Comparison of ENCODE assay signal across 22 cellular contexts in the genomic region with DNA sequence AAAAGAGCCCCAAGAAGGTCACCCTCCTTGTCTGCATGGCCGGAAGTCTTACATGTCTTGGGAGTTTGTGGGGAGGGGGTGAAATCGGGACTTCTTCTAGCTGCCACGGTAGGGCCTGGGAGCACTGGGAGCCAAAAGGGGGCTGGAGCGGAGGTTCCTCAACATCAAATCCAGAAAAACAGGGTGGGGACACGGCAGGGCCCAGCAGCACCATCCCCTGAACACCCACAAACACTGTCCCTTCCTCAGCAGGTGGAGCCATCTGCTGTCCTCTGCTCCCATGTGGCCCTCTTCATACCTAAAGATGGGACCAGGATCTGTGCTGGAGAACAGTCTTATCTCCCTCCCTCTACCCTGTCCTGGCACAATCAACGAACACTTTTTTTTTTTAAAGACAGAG. TPM values are rescaled to one million over a fixed set of nuclear protein-coding genes. Genes with fewer than 3 reads are reported as not detected.
DNase-seq lines count a peak whose midpoint lies in the region; ATAC-seq, FAIRE-seq and TF ChIP-seq lines count a peak whose summit lies in the region.
"Had no signal": no experiment of that assay in that cellular context is flagged by ENCODE, and none has a peak within 500 bp of the region (broad histone marks: within the 10 kb centered on the region; RNA-seq: fewer than 3 reads in every experiment).

No MANE protein-coding gene starts in this region.

- no peak overlapping the region for H3K27ac Mint-ChIP-seq in activated CD8-positive, alpha-beta memory T cell treated with anti-CD3 and anti-CD28 coated beads, Interleukin-2, amount 10 ng/mL, durations not matched to agents 7 days and 5 days
- H3K27ac Mint-ChIP-seq: brain had no signal

- TF ChIP-seq CTCF in HCT116 (IDR thresholded peaks at IDR 0.05 in 2 of 3, conservative IDR thresholded peaks at IDR 0.05 in 1 of 3; ENCODE audit: borderline replicate concordance in 1 of 3, insufficient read depth in 1 of 3, low read depth in 2 of 3, low read length in 2 of 3) (no peak), K562 (IDR thresholded peaks at IDR 0.05 in 2 of 3, conservative IDR thresholded peaks at IDR 0.05 in 1 of 3; ENCODE audit: insufficient read depth in 2 of 3, low read depth in 1 of 3, low read length in 3 of 3) (0 out of 6 replicates have a peak, but pooled peaks of 2 of the 3 experiments have one; percentile 2 to 13)

- H2AFZ ChIP-seq in HCT116 (ENCODE audit: low read depth, low read length, poor library complexity, severe bottlenecking): no peak overlapping the region
- no peak overlapping the region for H2AFZ ChIP-seq in K562 (ENCODE audit: low read depth, low read length)

- H3K4me1 ChIP-seq in HCT116 (ENCODE audit: control insufficient read depth in 1 of 2, insufficient read depth in 2 of 2, low read length in 2 of 2) (peaks cover 0 to 9% of the 10 kb centered on the region in 2 experiments; a peak in 1 of 4 replicates), K562 (replicated peaks in 1 of 2; ENCODE audit: control insufficient read depth in 2 of 2, insufficient read depth in 2 of 2, low read length in 2 of 2) (peaks cover 0 to 60% of the 10 kb centered on the region in 2 experiments; a peak in 2 of 5 replicates), small intestine (ENCODE audit: control insufficient read depth in 2 of 2, insufficient read depth in 1 of 2, low read depth in 1 of 2, low read length in 1 of 2) (peaks cover 0 to 10% of the 10 kb centered on the region in 2 donors)

- no peak overlapping the region for H3K4me3 Mint-ChIP-seq in activated CD8-positive, alpha-beta memory T cell treated with anti-CD3 and anti-CD28 coated beads, Interleukin-2, amount 10 ng/mL, durations not matched to agents 7 days and 5 days
- H3K4me3 Mint-ChIP-seq: brain had no signal

- RAD21 ChIA-PET in HCT116 (lab: Charles Lee; ENCODE audit: low non-redundant PET in 1 of 2, low total read pairs in 2 of 2, uncharacterized antibody in 2 of 2, unreplicated experiment in 2 of 2): no interaction called here

- in situ Hi-C loops in K562 (cut with MboI): no loop called here

- CTCF ChIA-PET in activated CD8-positive, alpha-beta memory T cell treated with anti-CD3 and anti-CD28 coated beads, Interleukin-2, amount 10 ng/mL, durations not matched to agents 7 days and 5 days (lab: Charles Lee): no interaction called here
- CTCF ChIA-PET in HCT116 (lab: Charles Lee): no interaction called here
- CTCF ChIA-PET in K562 (lab: Yijun Ruan, JAX; ENCODE audit: low intra/inter-chr PET ratio): no interaction called here

- H3K9me3 ChIP-seq in HCT116 (ENCODE audit: control insufficient read depth in 1 of 2, insufficient read depth in 1 of 2, low read depth in 1 of 2, low read length in 2 of 2): no peaks in the 10 kb centered on the region
- no peaks in the 10 kb centered on the region for H3K9me3 ChIP-seq in K562 (replicated peaks; ENCODE audit: control insufficient read depth, insufficient read depth, low read depth, low read length)
- H3K9me3 ChIP-seq in small intestine (ENCODE audit: control insufficient read depth, low read depth): no peaks in the 10 kb centered on the region

- H3K4me3 ChIP-seq in HCT116 (replicated peaks in 1 of 2; ENCODE audit: low read depth in 1 of 2, low read length in 2 of 2) (no peak overlapping the region), K562 (no peak overlapping the region), small intestine (ENCODE audit: low read depth in 1 of 2, low read length in 2 of 2) (no peak overlapping the region)

- intact Hi-C loops in HCT116 (cut with micrococcal nuclease): no loop called here
- intact Hi-C loops in K562 (cut with micrococcal nuclease): no loop called here

- BruUV-seq in HCT116 (replicated peaks; lab: Mats Ljungman, UMichigan): no TSS peak
- BruUV-seq in K562 (replicated peaks; lab: Mats Ljungman, UMichigan): no TSS peak

- H4K20me1 ChIP-seq in HCT116 (ENCODE audit: insufficient read depth) (no peaks in the 10 kb centered on the region), K562 (replicated peaks; ENCODE audit: control insufficient read depth, insufficient read depth, low read length) (peaks cover 9% of the 10 kb centered on the region; the same call in 1 of the 2 replicates)

- H3K27ac ChIP-seq in HCT116 (ENCODE audit: low read depth, low read length) (no peak overlapping the region), K562 (ENCODE audit: extremely low read depth, low read depth, low read length) (no peak overlapping the region), small intestine (ENCODE audit: low read depth in 1 of 2, low read length in 1 of 2) (peak overlapping the region in 1 of 2 donors; percentile 66), substantia nigra (ENCODE audit: low read depth, low read length, poor library complexity, severe bottlenecking) (no peak overlapping the region)
- H3K27ac ChIP-seq: epithelial cell of prostate had no signal

- no peaks in the 10 kb centered on the region for H3K36me3 ChIP-seq in HCT116 (ENCODE audit: control insufficient read depth in 1 of 2, insufficient read depth in 2 of 2, low read length in 2 of 2)
- no peaks in the 10 kb centered on the region for H3K36me3 ChIP-seq in K562 (ENCODE audit: control insufficient read depth, insufficient read depth, low read length)
- H3K36me3 ChIP-seq in small intestine (ENCODE audit: control insufficient read depth in 2 of 2, insufficient read depth in 2 of 2, low read length in 2 of 2): no peaks in the 10 kb centered on the region

- ATAC-seq in activated CD8-positive, alpha-beta memory T cell treated with anti-CD3 and anti-CD28 coated beads, Interleukin-2, amount 10 ng/mL, durations not matched to agents 7 days and 5 days: no peak
- ATAC-seq in HCT116: no peak
- ATAC-seq in K562: no peak
- ATAC-seq in GM19395 (IDR thresholded peaks at IDR 0.05; ENCODE audit: unreplicated experiment): no peak
- ATAC-seq: left ventricle myocardium superior, sciatic nerve had no signal

- H3K36me3 Mint-ChIP-seq in activated CD8-positive, alpha-beta memory T cell treated with anti-CD3 and anti-CD28 coated beads, Interleukin-2, amount 10 ng/mL, durations not matched to agents 7 days and 5 days: peaks cover 5% of the 10 kb centered on the region
- H3K36me3 Mint-ChIP-seq: brain had no signal

- peaks cover 15% of the 10 kb centered on the region for H3K27me3 Mint-ChIP-seq in activated CD8-positive, alpha-beta memory T cell treated with anti-CD3 and anti-CD28 coated beads, Interleukin-2, amount 10 ng/mL, durations not matched to agents 7 days and 5 days

- H3K9ac ChIP-seq in HCT116 (ENCODE audit: low read length) (no peak overlapping the region), K562 (ENCODE audit: insufficient read depth in 1 of 2, low read depth in 2 of 2, low read length in 2 of 2) (no peak overlapping the region)

- POLR2A ChIA-PET in HCT116 (lab: Charles Lee): no interaction called here
- POLR2A ChIA-PET in K562 (lab: Yijun Ruan, JAX): interaction anchor here (0.6 kb wide), 1 partner anchor 287 kb away, joined by 3 read pairs; no protein-coding TSS in a partner anchor

- no peak for TF ChIP-seq EP300 in K562 (IDR thresholded peaks at IDR 0.05; ENCODE audit: low read length)

- H3K27me3 ChIP-seq in HCT116 (ENCODE audit: insufficient read depth, low read length) (no peaks in the 10 kb centered on the region), K562 (ENCODE audit: control insufficient read depth in 2 of 2, insufficient read depth in 2 of 2, low read length in 2 of 2) (peaks cover 8 to 46% of the 10 kb centered on the region in 2 experiments), small intestine (ENCODE audit: control insufficient read depth in 2 of 2, insufficient read depth in 2 of 2, low read length in 2 of 2) (peaks cover 1 to 3% of the 10 kb centered on the region in 2 donors)

- peaks cover 2% of the 10 kb centered on the region for H3K4me1 Mint-ChIP-seq in activated CD8-positive, alpha-beta memory T cell treated with anti-CD3 and anti-CD28 coated beads, Interleukin-2, amount 10 ng/mL, durations not matched to agents 7 days and 5 days
- H3K4me1 Mint-ChIP-seq: brain had no signal

- no peak for FAIRE-seq in K562 (lab: Jason Lieb, UNC)
- FAIRE-seq in small intestine (lab: Jason Lieb, UNC): no peak
- FAIRE-seq: frontal cortex, G401.6, GM12891, RCC 7860 had no signal

- DNase-seq in activated CD8-positive, alpha-beta memory T cell treated with anti-CD3 and anti-CD28 coated beads, Interleukin-2, amount 50 U/mL, for 48 hours: peak; percentile 17
- no peak for DNase-seq in activated CD8-positive, alpha-beta memory T cell treated with anti-CD3 and anti-CD28 coated beads, Interleukin-2, amount 10 ng/mL, durations not matched to agents 7 days and 5 days
- DNase-seq in HCT116 (ENCODE audit: low read depth, low spot score) (no peak), K562 (ENCODE audit: extremely low read depth in 1 of 4, low spot score in 3 of 4) (no peak), small intestine (peak; percentile 23), substantia nigra (lab: John Stamatoyannopoulos, UW) (no peak), dermis blood vessel endothelial cell (no peak)
- DNase-seq: activated naive CD4-positive, alpha-beta T cell treated with Interleukin-2 at 50 U/mL for 16 hours; IMR-90; left ventricle myocardium superior; MV-4-11; NCI-H2081; nucleus accumbens; stimulated activated CD4-positive, alpha-beta T cell treated with anti-CD3 and anti-CD28 coated beads, Interleukin-2, amount 100 ng/mL, for 24 hours had no signal

- H3K4me2 ChIP-seq in HCT116 (ENCODE audit: low read length): no peak overlapping the region
- no peak overlapping the region for H3K4me2 ChIP-seq in K562 (ENCODE audit: insufficient read depth, low read length)

- no peak for TF ChIP-seq POLR2A in HCT116 (IDR thresholded peaks at IDR 0.05; ENCODE audit: borderline replicate concordance, extremely low read depth, insufficient read depth, insufficient read length)
- no peak for TF ChIP-seq POLR2A in K562 (conservative IDR thresholded peaks at IDR 0.05)

- H3K9me1 ChIP-seq in K562 (ENCODE audit: control insufficient read depth, insufficient read depth, low read length): no peaks in the 10 kb centered on the region

- H3K9me3 Mint-ChIP-seq in activated CD8-positive, alpha-beta memory T cell treated with anti-CD3 and anti-CD28 coated beads, Interleukin-2, amount 10 ng/mL, durations not matched to agents 7 days and 5 days (ENCODE audit: low read depth): peaks cover 5% of the 10 kb centered on the region

- 28% methylated on average over 6 of the region's 6 CpGs for WGBS in K562 (ENCODE audit: insufficient coverage, low coverage, missing lambda C conversion rate)
- WGBS in small intestine, 3 donors: 30 to 52% (median 34%) methylated on average over 6 of the region's 6 CpGs

- H3K79me2 ChIP-seq in HCT116 (ENCODE audit: insufficient read depth, low read length) (no peaks in the 10 kb centered on the region), K562 (ENCODE audit: control insufficient read depth, insufficient read depth, low read length) (no peaks in the 10 kb centered on the region)

- TF ChIP-seq RAD21 in HCT116 (IDR thresholded peaks at IDR 0.05; ENCODE audit: low read depth) (peak; percentile 17; the same call in 1 of the 2 replicates), K562 (CRISPR knock-in tag; conservative IDR thresholded peaks at IDR 0.05 in 1 of 2, IDR thresholded peaks at IDR 0.05 in 1 of 2) (no peak)

- no peaks in the 10 kb centered on the region for H3K9me2 ChIP-seq in HCT116 (ENCODE audit: insufficient read depth)

RNA-seq across cellular contexts. Expression of gene TERT, which starts 2.7 kb away (rescaled TPM):
- 1 to 10 TPM in 1 of 2 experiments, under 1 TPM in 1; 0.82 to 1.5 TPM for total RNA-seq in activated CD8-positive, alpha-beta memory T cell treated with anti-CD3 and anti-CD28 coated beads, Interleukin-2, amount 10 ng/mL, durations not matched to agents 7 days and 5 days
- 6.9 TPM for total RNA-seq in HCT116 (2021; ENCODE audit: unreplicated experiment)
- 2.4 and 3.1 TPM in 2 replicates for polyA plus RNA-seq in HCT116 (2012)
- 14.2 and 54.7 TPM in 2 replicates for total RNA-seq in K562 (2011; cell fraction: chromatin; rRNA removed; ENCODE audit: low replicate concordance)
- total RNA-seq in K562 (2011; cell fraction: nucleolus; rRNA removed): 26.1 and 26.7 TPM in 2 replicates
- 10.8 and 13.8 TPM in 2 replicates for total RNA-seq in K562 (2011; cell fraction: nucleoplasm; rRNA removed)
- total RNA-seq in K562 (2014; rRNA removed): 1.7 and 2.5 TPM in 2 replicates
- total RNA-seq in K562 (2014; rRNA removed; fragmentation: Illumina TruSeq; extraction: Trizol): 0.41 and 0.44 TPM in 2 replicates
- total RNA-seq in K562 (2015; rRNA removed; fragmentation: Illumina TruSeq; extraction: Trizol): 0.54 and 0.83 TPM in 2 replicates
- 3.3 and 3.4 TPM in 2 replicates for total RNA-seq in K562 (2021)
- polyA plus RNA-seq in K562 (2011; rRNA removed): 1.4 and 2.7 TPM in 2 replicates
- 1.3 and 3.8 TPM in 2 replicates for polyA plus RNA-seq in K562 (2011; cell fraction: cytosol; rRNA removed)
- polyA plus RNA-seq in K562 (2011; cell fraction: nucleus; rRNA removed): 15.4 and 32.7 TPM in 2 replicates
- 1.0 and 1.5 TPM in 2 replicates for polyA plus RNA-seq in K562 (2012)
- polyA plus RNA-seq in K562 (2014; fragmentation: Illumina TruSeq; extraction: Trizol): 0.48 and 1.00 TPM in 2 replicates
- polyA plus RNA-seq in K562 (2014; fragmentation: Nextera tagmentation; extraction: Ambion mirVana): under 1 TPM in 1 of 2 experiments, not detected in 1; 0.08 TPM
- 2.2 and 4.5 TPM in 2 replicates for polyA plus RNA-seq in K562 (2014; rRNA removed)
- 0.69 and 1.6 TPM in 2 replicates for polyA minus RNA-seq in K562 (2011; rRNA and poly(A)+ RNA removed)
- polyA minus RNA-seq in K562 (2011; cell fraction: cytosol; rRNA and poly(A)+ RNA removed): 1.7 and 5.3 TPM in 2 replicates
- 8.1 and 11.4 TPM in 2 replicates for polyA minus RNA-seq in K562 (2011; cell fraction: nucleus; rRNA and poly(A)+ RNA removed)
- 1 to 10 TPM in 1 of 3 donors, under 1 TPM in 1, not detected in 1; 0.54 to 1.4 TPM for polyA plus RNA-seq in small intestine
- 0.09 and 0.17 TPM in 2 replicates for total RNA-seq in dermis blood vessel endothelial cell
- total RNA-seq: frontal cortex, IMR-90, left ventricle myocardium superior had no signal
- polyA plus RNA-seq: IMR-90 had no signal

RNA-seq across cellular contexts. Expression of gene CLPTM1L, which starts 52.8 kb away (rescaled TPM):
- total RNA-seq in activated CD8-positive, alpha-beta memory T cell treated with anti-CD3 and anti-CD28 coated beads, Interleukin-2, amount 10 ng/mL, durations not matched to agents 7 days and 5 days: 100 to 1,000 TPM; 107 to 115 TPM
- 98.4 TPM for total RNA-seq in HCT116 (2021; ENCODE audit: unreplicated experiment)
- 76.0 and 80.6 TPM in 2 replicates for polyA plus RNA-seq in HCT116 (2012)
- 215 and 519 TPM in 2 replicates for total RNA-seq in K562 (2011; cell fraction: chromatin; rRNA removed; ENCODE audit: low replicate concordance)
- 574 and 584 TPM in 2 replicates for total RNA-seq in K562 (2011; cell fraction: nucleolus; rRNA removed)
- 409 and 456 TPM in 2 replicates for total RNA-seq in K562 (2011; cell fraction: nucleoplasm; rRNA removed)
- total RNA-seq in K562 (2014; rRNA removed): 217 and 249 TPM in 2 replicates
- total RNA-seq in K562 (2014; rRNA removed; fragmentation: Illumina TruSeq; extraction: Trizol): 132 and 136 TPM in 2 replicates
- 177 and 179 TPM in 2 replicates for total RNA-seq in K562 (2015; rRNA removed; fragmentation: Illumina TruSeq; extraction: Trizol)
- 145 and 152 TPM in 2 replicates for total RNA-seq in K562 (2021)
- 130 and 184 TPM in 2 replicates for polyA plus RNA-seq in K562 (2011; rRNA removed)
- polyA plus RNA-seq in K562 (2011; cell fraction: cytosol; rRNA removed): 150 and 221 TPM in 2 replicates
- 196 and 245 TPM in 2 replicates for polyA plus RNA-seq in K562 (2011; cell fraction: nucleus; rRNA removed)
- 110 and 155 TPM in 2 replicates for polyA plus RNA-seq in K562 (2012)
- polyA plus RNA-seq in K562 (2014; fragmentation: Illumina TruSeq; extraction: Trizol): 198 and 213 TPM in 2 replicates
- polyA plus RNA-seq in K562 (2014; fragmentation: Nextera tagmentation; extraction: Ambion mirVana): 10 to 100 TPM in 1 of 2 experiments, 1 to 10 TPM in 1; 3.5 to 14.1 TPM
- polyA plus RNA-seq in K562 (2014; rRNA removed): 180 and 181 TPM in 2 replicates
- polyA minus RNA-seq in K562 (2011; rRNA and poly(A)+ RNA removed): 112 and 228 TPM in 2 replicates
- polyA minus RNA-seq in K562 (2011; cell fraction: cytosol; rRNA and poly(A)+ RNA removed): 74.7 and 93.6 TPM in 2 replicates
- polyA minus RNA-seq in K562 (2011; cell fraction: nucleus; rRNA and poly(A)+ RNA removed): 73.0 and 82.1 TPM in 2 replicates
- 10 to 100 TPM; 45.8 to 99.7 (median 56.7) TPM for polyA plus RNA-seq in small intestine
- total RNA-seq in dermis blood vessel endothelial cell: 234 and 315 TPM in 2 replicates

Comparison
In these comparisons a context has a peak if more than half of its experiments do, and no peak if none do; other contexts are left out.
1. DNase-seq: peak in activated CD8-positive, alpha-beta memory T cell treated with anti-CD3 and anti-CD28 coated beads, Interleukin-2, amount 50 U/mL, for 48 hours (single experiment) and small intestine (single experiment); none in activated CD8-positive, alpha-beta memory T cell treated with anti-CD3 and anti-CD28 coated beads, Interleukin-2, amount 10 ng/mL, durations not matched to agents 7 days and 5 days (single experiment), HCT116 (single experiment), K562 (0 of 4), substantia nigra (0 of 49) and dermis blood vessel endothelial cell (single experiment).
2. CTCF ChIP-seq: peak in K562 (2 of 3); none in HCT116 (0 of 3).